21 cellular contexts compared by ENCODE assay signal in genomic region chr2:107091163-107091864, GRCh38.
DNase-seq lines count a peak whose midpoint lies in the region; ATAC-seq and TF ChIP-seq lines count a peak whose summit lies in the region.
"Had no signal": no experiment of that assay in that cellular context is flagged by ENCODE, and none has a peak within 500 bp of the region (broad histone marks: within the 10 kb centered on the region; RNA-seq: fewer than 3 reads in every experiment).

No MANE protein-coding gene starts in this region.

- no peak overlapping the region for H3K9ac ChIP-seq in trophoblast cell (ENCODE audit: low read length)
- H3K9ac ChIP-seq: neural progenitor cell had no signal

- H4K8ac ChIP-seq in trophoblast cell (ENCODE audit: low read depth, low read length) = no peak overlapping the region

- H3K79me1 ChIP-seq in trophoblast cell (ENCODE audit: low read length) = no peaks in the 10 kb centered on the region

- no peak for TF ChIP-seq CTCF in fibroblast of the aortic adventitia (IDR thresholded peaks at IDR 0.05; ENCODE audit: insufficient read depth, low read length)

- ATAC-seq in SK-N-SH treated with all-trans-retinoic acid at 6 μM for 48 hours (peak; percentile 86), GM18517 (IDR thresholded peaks at IDR 0.05; ENCODE audit: unreplicated experiment) (no peak)
- ATAC-seq: left colon had no signal

- no peak overlapping the region for H3K4ac ChIP-seq in trophoblast cell (ENCODE audit: low read depth, low read length)

- H4K91ac ChIP-seq in trophoblast cell (ENCODE audit: low read depth, low read length) = no peak overlapping the region

- no peak overlapping the region for H3K18ac ChIP-seq in trophoblast cell (ENCODE audit: low read length)

- WGBS in trophoblast cell (ENCODE audit: extremely low coverage, insufficient coverage, insufficient read length) = no CpG with 5 or more reads among the region's 7 CpGs

- no peak overlapping the region for H3K23ac ChIP-seq in trophoblast cell (ENCODE audit: low read length)

- no peak overlapping the region for H4K12ac ChIP-seq in trophoblast cell (ENCODE audit: low read depth, low read length)

- no peaks in the 10 kb centered on the region for H3K79me2 ChIP-seq in trophoblast cell (ENCODE audit: control insufficient read depth, insufficient read depth, low read length, poor library complexity)

- no peaks in the 10 kb centered on the region for H3K36me3 ChIP-seq in trophoblast cell (ENCODE audit: control insufficient read depth in 1 of 2, insufficient read depth in 2 of 2, low read length in 2 of 2)
- H3K36me3 ChIP-seq: ascending aorta, neural progenitor cell, uterus had no signal

- H2AFZ ChIP-seq in trophoblast cell (ENCODE audit: insufficient read depth, low read length, poor library complexity) = no peak overlapping the region
- H2AFZ ChIP-seq: neural progenitor cell had no signal

- H3K27ac ChIP-seq in trophoblast cell (ENCODE audit: low read depth, low read length) = no peak overlapping the region
- H3K27ac ChIP-seq: ascending aorta, neural progenitor cell, uterus, VCaP had no signal

- no peak overlapping the region for H3K14ac ChIP-seq in trophoblast cell (ENCODE audit: low read length)

- no peak overlapping the region for H2BK5ac ChIP-seq in trophoblast cell (ENCODE audit: low read depth, low read length, poor library complexity)

- peak; percentile 14 for DNase-seq in EH (ENCODE audit: low read depth)
- DNase-seq in fibroblast of the aortic adventitia (ENCODE audit: low read depth) = peak; percentile 2
- peak; percentile 54 to 86 for DNase-seq in trophoblast cell
- no peak for DNase-seq in stimulated activated CD4-positive, alpha-beta T cell treated with anti-CD3 and anti-CD28 coated beads, Interleukin-12 subunit alpha, Interleukin-12 subunit beta, amount 100 ng/mL, for 4 hours
- no peak for DNase-seq in NCI-H510A (lab: John Stamatoyannopoulos, UW)
- DNase-seq in activated gamma-delta T cell (lab: John Stamatoyannopoulos, UW) = no peak
- DNase-seq: activated naive CD4-positive, alpha-beta T cell treated with Interleukin-2 at 50 U/mL for 16 hours; activated T-cell treated with anti-CD3 and anti-CD28 coated beads for 4 hours; CD8-positive, alpha-beta memory T cell; cortex of kidney; left colon; NCI-H2081; NCI-H510A treated with DMSO at 0.1 percent for 48 hours; SIG-M5; stimulated activated CD8-positive, alpha-beta memory T cell treated with anti-CD3 and anti-CD28 coated beads, Interleukin-4, amount 100 ng/mL, for 48 hours; uterus had no signal

- no peak overlapping the region for H2AK5ac ChIP-seq in trophoblast cell (ENCODE audit: low read length)

- no peak overlapping the region for H2BK12ac ChIP-seq in trophoblast cell (ENCODE audit: low read length)

- H3K4me1 ChIP-seq in trophoblast cell (ENCODE audit: control insufficient read depth in 1 of 2, insufficient read depth in 2 of 2, low read length in 2 of 2) = peaks cover 3 to 8% of the 10 kb centered on the region in 2 experiments
- H3K4me1 ChIP-seq: neural progenitor cell, uterus had no signal

- H2BK120ac ChIP-seq in trophoblast cell (ENCODE audit: insufficient read depth, low read length, poor library complexity) = no peak overlapping the region

- no peaks in the 10 kb centered on the region for H3K9me3 ChIP-seq in trophoblast cell (ENCODE audit: insufficient read depth, low read depth, low read length)
- H3K9me3 ChIP-seq: ascending aorta, uterus had no signal

- no peak overlapping the region for H3K4me2 ChIP-seq in trophoblast cell (ENCODE audit: low read length)
- H3K4me2 ChIP-seq: neural progenitor cell had no signal

- H3K27me3 ChIP-seq in trophoblast cell (ENCODE audit: insufficient read depth, low read length) = no peaks in the 10 kb centered on the region
- H3K27me3 ChIP-seq: ascending aorta, neural progenitor cell, uterus had no signal

- H3K4me3 ChIP-seq in fibroblast of the aortic adventitia (ENCODE audit: low read depth, low read length) = no peak overlapping the region
- H3K4me3 ChIP-seq in trophoblast cell (ENCODE audit: low read depth, low read length) = no peak overlapping the region
- H3K4me3 ChIP-seq: ascending aorta, neural progenitor cell, uterus had no signal

TF ChIP-seq in SK-N-SH treated with all-trans-retinoic acid at 6 μM for 48 hours, 23 proteins besides CTCF, POLR2A, EP300 and RAD21:
- peak; percentile 37; the same call in 1 of the 2 replicates for TF ChIP-seq CREB5 (CRISPR knock-in tag; IDR thresholded peaks at IDR 0.05; ENCODE audit: low read depth)
- peak; percentile 59 for TF ChIP-seq ISL1 (CRISPR knock-in tag; IDR thresholded peaks at IDR 0.05)
- no peak for TF ChIP-seq RARB (CRISPR knock-in tag; IDR thresholded peaks at IDR 0.05)
- no peak for TF ChIP-seq CSDC2 (CRISPR knock-in tag; IDR thresholded peaks at IDR 0.05)

Comparison
In these comparisons a context has a peak if more than half of its experiments do, and no peak if none do; other contexts are left out.
1. DNase-seq: peak in EH (single experiment), fibroblast of the aortic adventitia (single experiment) and trophoblast cell (2 of 2); none in stimulated activated CD4-positive, alpha-beta T cell treated with anti-CD3 and anti-CD28 coated beads, Interleukin-12 subunit alpha, Interleukin-12 subunit beta, amount 100 ng/mL, for 4 hours (single experiment), NCI-H510A (single experiment) and activated gamma-delta T cell (single experiment).